In genomic region chr2:169528271-169528701, GRCh38 we compare ENCODE assay signal across 10 cellular contexts. TPM values are rescaled to one million over a fixed set of nuclear protein-coding genes. Genes with fewer than 3 reads are reported as not detected.
DNase-seq lines count a peak whose midpoint lies in the region; ATAC-seq, FAIRE-seq and TF ChIP-seq lines count a peak whose summit lies in the region.
"Had no signal": no experiment of that assay in that cellular context is flagged by ENCODE, and none has a peak within 500 bp of the region (broad histone marks: within the 10 kb centered on the region; RNA-seq: fewer than 3 reads in every experiment).

No MANE protein-coding gene starts in this region.

- FAIRE-seq in HepG2 (lab: Jason Lieb, UNC): peak; percentile 95

- no peaks in the 10 kb centered on the region for H3K9me3 ChIP-seq in HepG2 (ENCODE audit: low read length)
- H3K9me3 ChIP-seq: BLaER1 had no signal

- peak; percentile 1 to 54 (median 8) for DNase-seq in NCI-H1417 (lab: John Stamatoyannopoulos, UW)
- DNase-seq in NCI-H1417 treated with DMSO at 0.1 percent for 48 hours (lab: John Stamatoyannopoulos, UW): no peak
- DNase-seq in NCI-H146 treated with DMSO at 0.1 percent for 48 hours (lab: John Stamatoyannopoulos, UW; ENCODE audit: unreplicated experiment): peak; percentile 6
- peak; percentile 80 for DNase-seq in WTC11 (ENCODE audit: low spot score)
- DNase-seq in central memory CD4-positive, alpha-beta T cell: peak; percentile 51
- DNase-seq in HepG2 (ENCODE audit: low spot score): peak; percentile 65
- peak; percentile 34 for DNase-seq in stimulated activated CD8-positive, alpha-beta memory T cell treated with anti-CD3 and anti-CD28 coated beads, Interleukin-12 subunit alpha, Interleukin-12 subunit beta, amount 100 ng/mL, for 4 hours (ENCODE audit: low read depth)

- H3K79me2 ChIP-seq in HepG2 (ENCODE audit: insufficient read depth, low read length): no peaks in the 10 kb centered on the region

- no peak for TF ChIP-seq POLR2A in HepG2 (IDR thresholded peaks at IDR 0.05; ENCODE audit: insufficient read depth in 1 of 2, low read depth in 2 of 2, low read length in 2 of 2)

- H3K9ac ChIP-seq in HepG2 (ENCODE audit: insufficient read depth, low read depth, low read length): no peak overlapping the region
- H3K9ac ChIP-seq: BLaER1 had no signal

- POLR2A ChIA-PET in WTC11 (lab: Charles Lee) (no interaction called here), HepG2 (lab: Yijun Ruan, JAX) (no interaction called here)

- H3K4me3 ChIP-seq in HepG2 (replicated peaks in 1 of 3; ENCODE audit: insufficient read depth in 1 of 3, low read depth in 2 of 3, low read length in 3 of 3): no peak overlapping the region
- H3K4me3 ChIP-seq: BLaER1, skin epidermis had no signal

- in situ Hi-C loops in HepG2 (cut with HindIII; ENCODE audit: extremely low pct_ligation_motif_present, low pct_unique_long_range_greater_than_20kb): loop anchor here (10.0 kb wide), 1 partner anchor 147 kb away; no protein-coding TSS in a partner anchor

- BruUV-seq in HepG2 (replicated peaks; lab: Mats Ljungman, UMichigan): no TSS peak

- TF ChIP-seq CTCF in WTC11 (IDR thresholded peaks at IDR 0.05): peak; percentile 73
- peak; percentile 91 for TF ChIP-seq CTCF in HepG2 (CRISPR knock-in tag; IDR thresholded peaks at IDR 0.05)

- no peak overlapping the region for H3K4me3 Mint-ChIP-seq in WTC11

- TF ChIP-seq EP300 in HepG2 (IDR thresholded peaks at IDR 0.05; ENCODE audit: low read depth in 2 of 2, low read length in 2 of 2): no peak
- TF ChIP-seq EP300 in HepG2 (CRISPR knock-in tag; IDR thresholded peaks at IDR 0.05; ENCODE audit: borderline replicate concordance): no peak

- intact Hi-C loops in HepG2 (cut with micrococcal nuclease; ENCODE audit: unreplicated experiment): loop anchor here (1.0 to 2.0 kb wide), 2 partner anchors 148 to 263 kb away; no protein-coding TSS in a partner anchor

- H4K20me1 ChIP-seq in HepG2 (ENCODE audit: insufficient read depth, low read length): no peaks in the 10 kb centered on the region
- H4K20me1 ChIP-seq: BLaER1 had no signal

- no peak overlapping the region for H2AFZ ChIP-seq in HepG2 (ENCODE audit: low read length)

- peak; percentile 68; the same call in 1 of the 2 replicates for TF ChIP-seq RAD21 in HepG2 (CRISPR knock-in tag; IDR thresholded peaks at IDR 0.05)

- H3K4me2 ChIP-seq in HepG2 (ENCODE audit: low read depth, low read length): no peak overlapping the region
- H3K4me2 ChIP-seq: BLaER1 had no signal

- H3K27ac Mint-ChIP-seq in WTC11: no peak overlapping the region

- peaks cover 12% of the 10 kb centered on the region for H3K36me3 Mint-ChIP-seq in WTC11

- H3K27me3 Mint-ChIP-seq in WTC11 (ENCODE audit: low read depth): no peaks in the 10 kb centered on the region

- H3K27me3 ChIP-seq in HepG2 (ENCODE audit: control insufficient read depth in 1 of 2, insufficient read depth in 2 of 2, low read length in 2 of 2): no peaks in the 10 kb centered on the region
- H3K27me3 ChIP-seq: BLaER1 had no signal

- H3K4me1 Mint-ChIP-seq in WTC11: no peaks in the 10 kb centered on the region

- peaks cover 0 to 11% of the 10 kb centered on the region in 2 experiments; a peak in 2 of 5 replicates for H3K36me3 ChIP-seq in HepG2 (replicated peaks in 1 of 2; ENCODE audit: control insufficient read depth in 1 of 2, insufficient read depth in 2 of 2, low read length in 2 of 2)

- no peaks in the 10 kb centered on the region for H3K9me3 Mint-ChIP-seq in WTC11

- CTCF ChIA-PET in WTC11 (lab: Charles Lee) (interaction anchor here (0.5 to 1.3 kb wide), 7 partner anchors 9 to 505 kb away, joined by 3 to 5 read pairs (median 4); partner anchors contain the start of gene BBS5), HepG2 (lab: Yijun Ruan, JAX; ENCODE audit: low intra/inter-chr PET ratio, low total read pairs) (interaction anchor here (0.7 to 2.0 kb wide), 5 partner anchors 49 to 262 kb away, joined by 3 to 10 read pairs (median 6); partner anchors contain the start of gene BBS5)

- 3% methylated on average over 2 of the region's 2 CpGs for WGBS in HepG2 (ENCODE audit: low lambda C conversion rate)

- no peak overlapping the region for H3K27ac ChIP-seq in HepG2 (ENCODE audit: extremely low read length, insufficient read depth, low read length)
- H3K27ac ChIP-seq: BLaER1, skin epidermis had no signal

- H3K4me1 ChIP-seq in HepG2 (ENCODE audit: insufficient read depth, low read length): peaks cover 16% of the 10 kb centered on the region
- H3K4me1 ChIP-seq: BLaER1 had no signal

- ATAC-seq in HG02610 (IDR thresholded peaks at IDR 0.05; ENCODE audit: unreplicated experiment): peak; percentile 71
- ATAC-seq in WTC11: peak; percentile 96
- peak; percentile 95 for ATAC-seq in HepG2

RNA-seq across cellular contexts. Expression of gene KLHL41, which starts 18.8 kb away (rescaled TPM):
- total RNA-seq in WTC11 (2021) (not detected in 3 replicates), HepG2 (2016; rRNA removed; fragmentation: Illumina TruSeq; extraction: Trizol) (0.27 and 0.31 TPM in 2 replicates)
- total RNA-seq in HepG2 (2016; cell fraction: cytosol; rRNA removed; fragmentation: Illumina TruSeq; extraction: Trizol; ENCODE audit: low read depth): 0.91 and 0.97 TPM in 2 replicates
- total RNA-seq in HepG2 (2016; cell fraction: insoluble cytoplasmic fraction; rRNA removed; fragmentation: Illumina TruSeq; extraction: Trizol): 0.12 and 0.35 TPM in 2 replicates
- total RNA-seq in HepG2 (2016; cell fraction: membrane; rRNA removed; fragmentation: Illumina TruSeq; extraction: Trizol): 0.46 and 0.55 TPM in 2 replicates
- total RNA-seq in HepG2 (2016; cell fraction: nucleus; rRNA removed; fragmentation: Illumina TruSeq; extraction: Trizol): 0.22 and 0.69 TPM in 2 replicates
- polyA plus RNA-seq in HepG2 (2011; rRNA removed): 0.07 TPM in 1 of 2 replicates, not detected in the other
- polyA plus RNA-seq in HepG2 (2011; cell fraction: cytosol; rRNA removed): 0.01 and 0.03 TPM in 2 replicates
- 0.13 and 0.21 TPM in 2 replicates for polyA plus RNA-seq in HepG2 (2011; cell fraction: nucleus; rRNA removed)
- 0.09 and 0.16 TPM in 2 replicates for polyA plus RNA-seq in HepG2 (2012)
- 0.11 TPM in 1 of 2 replicates, not detected in the other for polyA plus RNA-seq in HepG2 (2016; cell fraction: cytosol; fragmentation: Illumina TruSeq; extraction: Trizol; ENCODE audit: low read depth)
- polyA plus RNA-seq in HepG2 (2016; cell fraction: insoluble cytoplasmic fraction; fragmentation: Illumina TruSeq; extraction: Trizol; ENCODE audit: low read depth): 0.21 and 1.2 TPM in 2 replicates
- polyA plus RNA-seq in HepG2 (2016; cell fraction: membrane; fragmentation: Illumina TruSeq; extraction: Trizol; ENCODE audit: low read depth): 0.07 and 0.10 TPM in 2 replicates
- 1.3 and 1.4 TPM in 2 replicates for polyA plus RNA-seq in HepG2 (2016; cell fraction: nucleus; fragmentation: Illumina TruSeq; extraction: Trizol; ENCODE audit: insufficient read depth, low read depth)
- not detected in 2 replicates for polyA minus RNA-seq in HepG2 (2011; rRNA and poly(A)+ RNA removed; ENCODE audit: low replicate concordance)
- polyA minus RNA-seq in HepG2 (2011; cell fraction: cytosol; rRNA and poly(A)+ RNA removed): not detected in 2 replicates
- 0.26 TPM in 1 of 2 replicates, not detected in the other for polyA minus RNA-seq in HepG2 (2011; cell fraction: nucleus; rRNA and poly(A)+ RNA removed)

RNA-seq across cellular contexts. Expression of gene FASTKD1, which starts 45.4 kb away (rescaled TPM):
- total RNA-seq in WTC11 (2021): 69.7 to 72.4 TPM (median 71.2 TPM) in 3 replicates
- total RNA-seq in HepG2 (2016; rRNA removed; fragmentation: Illumina TruSeq; extraction: Trizol): 38.0 and 43.2 TPM in 2 replicates
- 15.5 and 18.7 TPM in 2 replicates for total RNA-seq in HepG2 (2016; cell fraction: cytosol; rRNA removed; fragmentation: Illumina TruSeq; extraction: Trizol; ENCODE audit: low read depth)
- 37.9 and 45.6 TPM in 2 replicates for total RNA-seq in HepG2 (2016; cell fraction: insoluble cytoplasmic fraction; rRNA removed; fragmentation: Illumina TruSeq; extraction: Trizol)
- total RNA-seq in HepG2 (2016; cell fraction: membrane; rRNA removed; fragmentation: Illumina TruSeq; extraction: Trizol): 20.1 and 23.7 TPM in 2 replicates
- total RNA-seq in HepG2 (2016; cell fraction: nucleus; rRNA removed; fragmentation: Illumina TruSeq; extraction: Trizol): 35.9 and 37.3 TPM in 2 replicates
- 23.8 and 35.0 TPM in 2 replicates for polyA plus RNA-seq in HepG2 (2011; rRNA removed)
- 7.2 and 9.4 TPM in 2 replicates for polyA plus RNA-seq in HepG2 (2011; cell fraction: cytosol; rRNA removed)
- 36.2 and 36.8 TPM in 2 replicates for polyA plus RNA-seq in HepG2 (2011; cell fraction: nucleus; rRNA removed)
- 25.2 and 26.2 TPM in 2 replicates for polyA plus RNA-seq in HepG2 (2012)
- polyA plus RNA-seq in HepG2 (2016; cell fraction: cytosol; fragmentation: Illumina TruSeq; extraction: Trizol; ENCODE audit: low read depth): 3.0 and 3.8 TPM in 2 replicates
- polyA plus RNA-seq in HepG2 (2016; cell fraction: insoluble cytoplasmic fraction; fragmentation: Illumina TruSeq; extraction: Trizol; ENCODE audit: low read depth): 34.0 and 34.1 TPM in 2 replicates
- polyA plus RNA-seq in HepG2 (2016; cell fraction: membrane; fragmentation: Illumina TruSeq; extraction: Trizol; ENCODE audit: low read depth): 9.0 and 9.3 TPM in 2 replicates
- polyA plus RNA-seq in HepG2 (2016; cell fraction: nucleus; fragmentation: Illumina TruSeq; extraction: Trizol; ENCODE audit: insufficient read depth, low read depth): 55.1 and 62.3 TPM in 2 replicates
- polyA minus RNA-seq in HepG2 (2011; rRNA and poly(A)+ RNA removed; ENCODE audit: low replicate concordance): 9.1 and 13.1 TPM in 2 replicates
- 9.1 and 15.7 TPM in 2 replicates for polyA minus RNA-seq in HepG2 (2011; cell fraction: cytosol; rRNA and poly(A)+ RNA removed)
- polyA minus RNA-seq in HepG2 (2011; cell fraction: nucleus; rRNA and poly(A)+ RNA removed): 86.7 and 90.4 TPM in 2 replicates

RNA-seq across cellular contexts. Expression of gene BBS5, which starts 49.0 kb away (rescaled TPM):
- 0.90 to 1.6 TPM (median 1.5 TPM) in 3 replicates for total RNA-seq in WTC11 (2021)
- 3.3 and 4.5 TPM in 2 replicates for total RNA-seq in HepG2 (2016; rRNA removed; fragmentation: Illumina TruSeq; extraction: Trizol)
- total RNA-seq in HepG2 (2016; cell fraction: cytosol; rRNA removed; fragmentation: Illumina TruSeq; extraction: Trizol; ENCODE audit: low read depth): 0.71 and 0.88 TPM in 2 replicates
- total RNA-seq in HepG2 (2016; cell fraction: insoluble cytoplasmic fraction; rRNA removed; fragmentation: Illumina TruSeq; extraction: Trizol): 3.7 and 4.8 TPM in 2 replicates
- total RNA-seq in HepG2 (2016; cell fraction: membrane; rRNA removed; fragmentation: Illumina TruSeq; extraction: Trizol): 1.5 and 2.2 TPM in 2 replicates
- total RNA-seq in HepG2 (2016; cell fraction: nucleus; rRNA removed; fragmentation: Illumina TruSeq; extraction: Trizol): 4.6 and 8.1 TPM in 2 replicates
- 1.7 and 1.8 TPM in 2 replicates for polyA plus RNA-seq in HepG2 (2011; rRNA removed)
- polyA plus RNA-seq in HepG2 (2011; cell fraction: cytosol; rRNA removed): 1.4 and 2.0 TPM in 2 replicates
- polyA plus RNA-seq in HepG2 (2011; cell fraction: nucleus; rRNA removed): 3.7 and 5.4 TPM in 2 replicates
- 2.6 and 2.8 TPM in 2 replicates for polyA plus RNA-seq in HepG2 (2012)
- polyA plus RNA-seq in HepG2 (2016; cell fraction: cytosol; fragmentation: Illumina TruSeq; extraction: Trizol; ENCODE audit: low read depth): 0.44 and 0.62 TPM in 2 replicates
- 3.4 and 4.2 TPM in 2 replicates for polyA plus RNA-seq in HepG2 (2016; cell fraction: insoluble cytoplasmic fraction; fragmentation: Illumina TruSeq; extraction: Trizol; ENCODE audit: low read depth)
- 1.0 and 1.2 TPM in 2 replicates for polyA plus RNA-seq in HepG2 (2016; cell fraction: membrane; fragmentation: Illumina TruSeq; extraction: Trizol; ENCODE audit: low read depth)
- polyA plus RNA-seq in HepG2 (2016; cell fraction: nucleus; fragmentation: Illumina TruSeq; extraction: Trizol; ENCODE audit: insufficient read depth, low read depth): 12.1 and 12.6 TPM in 2 replicates
- 1.4 TPM in 1 of 2 replicates, not detected in the other for polyA minus RNA-seq in HepG2 (2011; rRNA and poly(A)+ RNA removed; ENCODE audit: low replicate concordance)
- 1.4 and 2.7 TPM in 2 replicates for polyA minus RNA-seq in HepG2 (2011; cell fraction: cytosol; rRNA and poly(A)+ RNA removed)
- 6.2 and 8.1 TPM in 2 replicates for polyA minus RNA-seq in HepG2 (2011; cell fraction: nucleus; rRNA and poly(A)+ RNA removed)

RNA-seq across cellular contexts. Expression of gene PPIG, which starts 55.9 kb away (rescaled TPM):
- total RNA-seq in WTC11 (2021) (63.7 to 77.7 TPM (median 72.2 TPM) in 3 replicates), HepG2 (2016; rRNA removed; fragmentation: Illumina TruSeq; extraction: Trizol) (81.0 and 133 TPM in 2 replicates)
- 43.8 and 52.0 TPM in 2 replicates for total RNA-seq in HepG2 (2016; cell fraction: cytosol; rRNA removed; fragmentation: Illumina TruSeq; extraction: Trizol; ENCODE audit: low read depth)
- 82.9 and 127 TPM in 2 replicates for total RNA-seq in HepG2 (2016; cell fraction: insoluble cytoplasmic fraction; rRNA removed; fragmentation: Illumina TruSeq; extraction: Trizol)
- 24.4 and 29.2 TPM in 2 replicates for total RNA-seq in HepG2 (2016; cell fraction: membrane; rRNA removed; fragmentation: Illumina TruSeq; extraction: Trizol)
- 72.4 and 83.1 TPM in 2 replicates for total RNA-seq in HepG2 (2016; cell fraction: nucleus; rRNA removed; fragmentation: Illumina TruSeq; extraction: Trizol)
- polyA plus RNA-seq in HepG2 (2011; rRNA removed): 22.2 and 31.3 TPM in 2 replicates
- 8.5 and 17.7 TPM in 2 replicates for polyA plus RNA-seq in HepG2 (2011; cell fraction: cytosol; rRNA removed)
- 13.5 and 16.6 TPM in 2 replicates for polyA plus RNA-seq in HepG2 (2011; cell fraction: nucleus; rRNA removed)
- 32.8 and 61.8 TPM in 2 replicates for polyA plus RNA-seq in HepG2 (2012)
- polyA plus RNA-seq in HepG2 (2016; cell fraction: cytosol; fragmentation: Illumina TruSeq; extraction: Trizol; ENCODE audit: low read depth): 2.2 and 3.7 TPM in 2 replicates
- 126 and 138 TPM in 2 replicates for polyA plus RNA-seq in HepG2 (2016; cell fraction: insoluble cytoplasmic fraction; fragmentation: Illumina TruSeq; extraction: Trizol; ENCODE audit: low read depth)
- 5.0 and 7.1 TPM in 2 replicates for polyA plus RNA-seq in HepG2 (2016; cell fraction: membrane; fragmentation: Illumina TruSeq; extraction: Trizol; ENCODE audit: low read depth)
- polyA plus RNA-seq in HepG2 (2016; cell fraction: nucleus; fragmentation: Illumina TruSeq; extraction: Trizol; ENCODE audit: insufficient read depth, low read depth): 86.8 and 89.0 TPM in 2 replicates
- polyA minus RNA-seq in HepG2 (2011; rRNA and poly(A)+ RNA removed; ENCODE audit: low replicate concordance): 4.2 and 10.6 TPM in 2 replicates
- 14.6 and 17.6 TPM in 2 replicates for polyA minus RNA-seq in HepG2 (2011; cell fraction: cytosol; rRNA and poly(A)+ RNA removed)
- 76.1 and 82.5 TPM in 2 replicates for polyA minus RNA-seq in HepG2 (2011; cell fraction: nucleus; rRNA and poly(A)+ RNA removed)
